ENCODE assay signal across 8 cellular contexts in genomic region chr16:71547168-71547567, GRCh38. TPM values are rescaled to one million over a fixed set of nuclear protein-coding genes. Genes with fewer than 3 reads are reported as not detected.
"Had no signal": no experiment of that assay in that cellular context is flagged by ENCODE, and none has a peak within 500 bp of the region (broad histone marks: within the 10 kb centered on the region; RNA-seq: fewer than 3 reads in every experiment).

No MANE protein-coding gene starts in this region.

- H3K4me2 ChIP-seq: KMS-11 had no signal

- H3K27ac ChIP-seq: HL-60, KMS-11 had no signal

- H3K9ac ChIP-seq: KMS-11 had no signal

- DNase-seq: IMR-90, Karpas-422, KBM-7, KG1 had no signal

RNA-seq across cellular contexts. Expression of gene CHST4, which starts 20.9 kb away (rescaled TPM):
- total RNA-seq: HT1080, IMR-90 had no signal
- polyA plus RNA-seq: IgD-negative memory B cell, IMR-90 had no signal

RNA-seq across cellular contexts. Expression of gene TAT, which starts 29.7 kb away (rescaled TPM):
- total RNA-seq: HT1080, IMR-90 had no signal
- polyA plus RNA-seq: IgD-negative memory B cell, IMR-90 had no signal
